In the genomic region with DNA sequence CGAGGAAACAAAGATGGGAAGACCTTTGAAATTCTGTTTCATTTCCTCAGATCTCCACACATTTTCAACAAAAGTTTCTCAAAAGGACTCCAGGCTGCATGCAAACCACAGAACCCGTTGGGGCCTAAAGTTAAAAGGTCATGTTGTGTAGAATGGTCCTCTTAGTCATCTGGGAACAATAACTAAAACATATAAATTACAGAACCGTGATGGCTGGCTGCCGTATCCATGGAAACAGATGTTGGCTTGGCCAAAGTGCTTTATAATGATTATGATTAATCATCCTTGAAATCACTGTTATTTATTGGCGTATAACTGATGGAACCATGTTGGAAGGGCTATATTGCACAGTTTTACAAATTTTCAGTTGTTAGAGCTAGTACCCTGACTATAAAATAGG, we compare ENCODE assay signal across 23 cellular contexts.
"Had no signal": no experiment of that assay in that cellular context is flagged by ENCODE, and none has a peak within 500 bp of the region (broad histone marks: within the 10 kb centered on the region; RNA-seq: fewer than 3 reads in every experiment).

No MANE protein-coding gene starts in this region.

- H3K9me3 ChIP-seq: left ventricle myocardium inferior, neutrophil, pancreas, thoracic aorta had no signal

- H3K4me3 Mint-ChIP-seq: activated CD4-positive, alpha-beta memory T cell treated with anti-CD3 and anti-CD28 coated beads for 36 hours; activated CD4-positive, alpha-beta T cell treated with anti-CD3 and anti-CD28 coated beads for 36 hours; activated naive CD8-positive, alpha-beta T cell; naive B cell; stimulated activated effector memory CD8-positive, alpha-beta T cell treated with anti-CD3 and anti-CD28 coated beads, Interleukin-12 subunit alpha, Interleukin-12 subunit beta, amount 100 ng/mL, for 72 hours; WTC11 had no signal

- H3K27me3 ChIP-seq: brain microvascular endothelial cell, neutrophil, pancreas had no signal

- H3K4me3 ChIP-seq: left ventricle myocardium inferior, pancreas, smooth muscle cell, thoracic aorta had no signal

- H3K36me3 ChIP-seq: brain microvascular endothelial cell, left ventricle myocardium inferior, neutrophil, pancreas, thoracic aorta had no signal

- H3K27ac ChIP-seq: brain microvascular endothelial cell, left ventricle myocardium inferior, neutrophil, pancreas, thoracic aorta had no signal

- FAIRE-seq: colon, frontal cortex, kidney, pancreas had no signal

- DNase-seq: activated CD4-positive, alpha-beta memory T cell treated with anti-CD3 and anti-CD28 coated beads for 36 hours; activated CD4-positive, alpha-beta T cell treated with anti-CD3 and anti-CD28 coated beads for 36 hours; activated T-cell treated with anti-CD3 and anti-CD28 coated beads for 4 hours; amniotic stem cell; brain microvascular endothelial cell; central memory CD4-positive, alpha-beta T cell; erythroblast; hypothalamus; kidney; left ventricle myocardium inferior; mammary epithelial cell; naive B cell; pancreas; stimulated activated CD4-positive, alpha-beta T cell treated with anti-CD3 and anti-CD28 coated beads, Interleukin-4, amount 100 ng/mL, for 24 hours had no signal

- H3K4me1 Mint-ChIP-seq: activated CD4-positive, alpha-beta T cell treated with anti-CD3 and anti-CD28 coated beads for 36 hours; naive B cell; stimulated activated effector memory CD8-positive, alpha-beta T cell treated with anti-CD3 and anti-CD28 coated beads, Interleukin-12 subunit alpha, Interleukin-12 subunit beta, amount 100 ng/mL, for 72 hours had no signal

- H3K9me3 Mint-ChIP-seq: activated CD4-positive, alpha-beta memory T cell treated with anti-CD3 and anti-CD28 coated beads for 36 hours; stimulated activated effector memory CD8-positive, alpha-beta T cell treated with anti-CD3 and anti-CD28 coated beads, Interleukin-12 subunit alpha, Interleukin-12 subunit beta, amount 100 ng/mL, for 72 hours had no signal

- H3K4me1 ChIP-seq: left ventricle myocardium inferior, pancreas had no signal

- H3K27me3 Mint-ChIP-seq: activated CD4-positive, alpha-beta memory T cell treated with anti-CD3 and anti-CD28 coated beads for 36 hours; activated CD4-positive, alpha-beta T cell treated with anti-CD3 and anti-CD28 coated beads for 36 hours; activated naive CD8-positive, alpha-beta T cell had no signal

- H3K4me2 ChIP-seq: smooth muscle cell had no signal

- ATAC-seq: activated CD4-positive, alpha-beta T cell treated with anti-CD3 and anti-CD28 coated beads for 36 hours; pancreas; sciatic nerve; stimulated activated effector memory CD8-positive, alpha-beta T cell treated with anti-CD3 and anti-CD28 coated beads, Interleukin-12 subunit alpha, Interleukin-12 subunit beta, amount 100 ng/mL, for 72 hours; WTC11 had no signal

- H3K27ac Mint-ChIP-seq: activated CD4-positive, alpha-beta memory T cell treated with anti-CD3 and anti-CD28 coated beads for 36 hours; activated CD4-positive, alpha-beta T cell treated with anti-CD3 and anti-CD28 coated beads for 36 hours; activated naive CD8-positive, alpha-beta T cell; stimulated activated effector memory CD8-positive, alpha-beta T cell treated with anti-CD3 and anti-CD28 coated beads, Interleukin-12 subunit alpha, Interleukin-12 subunit beta, amount 100 ng/mL, for 72 hours; WTC11 had no signal

- H3K36me3 Mint-ChIP-seq: activated CD4-positive, alpha-beta memory T cell treated with anti-CD3 and anti-CD28 coated beads for 36 hours; activated naive CD8-positive, alpha-beta T cell; naive B cell; stimulated activated effector memory CD8-positive, alpha-beta T cell treated with anti-CD3 and anti-CD28 coated beads, Interleukin-12 subunit alpha, Interleukin-12 subunit beta, amount 100 ng/mL, for 72 hours; WTC11 had no signal
